ENCODE assay signal across 37 cellular contexts in the genomic region with DNA sequence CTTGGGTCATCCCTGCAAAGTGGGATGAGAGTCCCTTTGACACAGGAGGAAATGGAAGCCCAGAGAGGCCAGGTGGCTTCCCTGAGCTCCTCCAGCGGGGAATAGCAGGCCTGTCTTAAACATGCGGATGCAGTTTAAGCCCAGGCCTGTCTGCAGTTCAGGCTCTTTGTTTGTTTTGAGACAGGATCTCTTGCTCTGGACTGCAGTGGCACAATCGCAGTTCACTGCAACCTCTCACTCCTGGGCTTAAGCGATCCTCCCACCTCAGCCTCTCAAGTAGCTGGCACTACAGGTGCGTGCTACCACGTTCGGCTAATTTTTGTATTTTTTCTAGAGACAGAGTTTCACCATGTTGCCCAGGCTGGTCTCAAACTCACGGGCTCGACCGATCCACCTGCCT. TPM values are rescaled to one million over a fixed set of nuclear protein-coding genes. Genes with fewer than 3 reads are reported as not detected.
"Had no signal": no experiment of that assay in that cellular context is flagged by ENCODE, and none has a peak within 500 bp of the region (broad histone marks: within the 10 kb centered on the region; RNA-seq: fewer than 3 reads in every experiment).

No MANE protein-coding gene starts in this region.

- H3K4me3 ChIP-seq: adrenal gland, cardiac muscle cell, MG63, Peyer's patch, SJSA1 had no signal

- H3K4me2 ChIP-seq: SK-N-SH had no signal

- H3K27ac ChIP-seq: adrenal gland, brain microvascular endothelial cell, cardiac muscle cell, Peyer's patch, SJSA1 had no signal

- H3K9ac ChIP-seq: SK-N-SH had no signal

- H3K36me3 ChIP-seq: adrenal gland, brain microvascular endothelial cell, cardiac muscle cell, MG63, Peyer's patch, SJSA1 had no signal

- FAIRE-seq: TTC549 had no signal

- H3K4me1 ChIP-seq: adrenal gland had no signal

- DNase-seq: activated CD4-positive, alpha-beta T cell treated with anti-CD3 and anti-CD28 coated beads for 36 hours; activated CD4-positive, alpha-beta T cell treated with anti-CD3 and anti-CD28 coated beads, Interleukin-2, amount 10 ng/mL, durations not matched to agents 7 days and 5 days; activated CD4-positive, alpha-beta T cell treated with anti-CD3 and anti-CD28 coated beads, Interleukin-2, amount 50 U/mL, for 48 hours; activated CD8-positive, alpha-beta T cell treated with anti-CD3 and anti-CD28 coated beads, Interleukin-2, amount 10 ng/mL, durations not matched to agents 7 days and 5 days; activated gamma-delta T cell treated with Interleukin-2 at 50 U/mL for 16 hours; activated naive CD4-positive, alpha-beta T cell treated with anti-CD3 and anti-CD28 coated beads for 36 hours; activated T-cell treated with anti-CD3 and anti-CD28 coated beads for 4 hours; activated T-cell treated with anti-CD3 and anti-CD28 coated beads, Interleukin-2, amount 50 U/mL, for 4 hours; adrenal gland; brain microvascular endothelial cell; Kasumi-1; KG1; MG63; NCI-H1092; NCI-H1417; NCI-H146; NCI-H187; NCI-H2029 treated with DMSO at 0.1 percent for 48 hours; NCI-H2107; NCI-H2171 treated with DMSO at 0.1 percent for 48 hours; NCI-H2227 treated with DMSO at 0.1 percent for 48 hours; NCI-H524 treated with DMSO at 0.1 percent for 48 hours; NCI-H748 treated with DMSO at 0.1 percent for 48 hours; NK-92 treated with Interleukin-12 subunit alpha and Interleukin-12 subunit beta, amount 100 ng/mL, for 24 hours; PC-3; Peyer's patch; RPMI8226; SHP77 treated with DMSO at 0.1 percent for 48 hours; SK-N-SH had no signal

- H3K9me3 ChIP-seq: adrenal gland, MG63, Peyer's patch, SK-N-SH had no signal

- ATAC-seq: activated CD4-positive, alpha-beta T cell treated with anti-CD3 and anti-CD28 coated beads for 36 hours; activated CD4-positive, CD25-positive, alpha-beta regulatory T cell treated with anti-CD3 and anti-CD28 coated beads, Interleukin-2, amount 50 U/mL, for 24 hours; activated CD8-positive, alpha-beta T cell treated with anti-CD3 and anti-CD28 coated beads, Interleukin-2, amount 10 ng/mL, durations not matched to agents 7 days and 5 days; activated naive CD4-positive, alpha-beta T cell treated with anti-CD3 and anti-CD28 coated beads, Interleukin-2, amount 50 U/mL, for 72 hours; activated T-cell treated with anti-CD3 and anti-CD28 coated beads, Interleukin-2, amount 50 U/mL, for 4 hours; PC-3; WTC11 had no signal

- H3K27me3 ChIP-seq: adrenal gland, brain microvascular endothelial cell, cardiac muscle cell, MG63, Peyer's patch had no signal

RNA-seq across cellular contexts. Expression of gene TRPV4, which starts 3.5 kb away (rescaled TPM):
- total RNA-seq: activated CD4-positive, alpha-beta T cell treated with anti-CD3 and anti-CD28 coated beads for 36 hours; activated CD8-positive, alpha-beta T cell treated with anti-CD3 and anti-CD28 coated beads, Interleukin-2, amount 10 ng/mL, durations not matched to agents 7 days and 5 days; activated naive CD4-positive, alpha-beta T cell treated with anti-CD3 and anti-CD28 coated beads for 36 hours; activated naive CD4-positive, alpha-beta T cell treated with anti-CD3 and anti-CD28 coated beads, Interleukin-2, amount 50 U/mL, for 72 hours; activated T-cell treated with anti-CD3 and anti-CD28 coated beads, Interleukin-2, amount 50 U/mL, for 4 hours; activated T-helper 1 cell treated with anti-CD3 and anti-CD28 coated beads, Interleukin-12 subunit alpha, Interleukin-12 subunit beta, Interleukin-2, Interleukin-4 antibody, amounts not matched to agents 30 ng/mL and 10 ng/mL and 1 ng/mL, durations not matched to agents 14 hours and 24 hours and 36 hours; NCI-H460 had no signal
